In the genomic region with DNA sequence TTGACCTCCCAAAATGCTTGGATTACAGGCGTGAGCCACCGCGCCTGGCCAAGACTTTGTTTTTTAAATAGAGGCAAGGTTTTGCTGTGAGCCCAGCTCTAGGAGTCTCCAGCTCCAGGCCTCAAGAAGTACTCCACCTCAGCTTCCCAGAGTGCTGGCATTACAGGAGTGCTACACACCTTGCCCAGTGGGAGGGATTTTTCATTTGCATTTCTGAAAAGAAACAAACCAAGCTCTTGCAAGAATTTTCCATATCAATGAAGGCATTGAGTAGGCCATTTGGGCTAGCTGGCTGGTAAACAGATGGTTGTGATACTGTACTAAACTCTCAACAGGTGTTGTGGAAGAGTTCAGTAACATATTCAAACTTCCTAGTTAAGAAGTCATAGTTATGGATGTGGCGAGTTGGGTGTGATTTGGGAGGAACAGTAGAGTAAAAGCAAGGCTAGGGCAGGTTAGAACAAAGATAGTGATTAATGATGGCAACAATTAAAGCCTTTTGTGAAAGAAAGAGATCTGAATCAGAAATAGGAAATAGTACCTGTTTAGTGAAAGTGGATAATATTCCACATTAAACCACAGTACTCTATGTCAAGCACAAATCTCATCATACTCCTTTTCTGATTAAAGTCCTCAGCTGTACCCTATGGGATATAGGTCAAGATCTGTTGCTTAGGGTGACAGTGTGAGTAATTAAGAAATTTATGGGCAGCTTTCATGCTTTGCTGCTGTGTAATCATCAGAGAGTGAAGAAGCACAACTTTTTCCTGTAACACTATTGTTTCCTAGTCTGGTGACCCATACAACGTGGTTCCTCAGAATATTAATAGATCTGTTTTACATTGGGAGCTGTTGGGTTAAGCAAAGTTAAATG, we compare ENCODE assay signal across 12 cellular contexts. TPM values are rescaled to one million over a fixed set of nuclear protein-coding genes. Genes with fewer than 3 reads are reported as not detected.
DNase-seq lines count a peak whose midpoint lies in the region; ATAC-seq and TF ChIP-seq lines count a peak whose summit lies in the region.
"Had no signal": no experiment of that assay in that cellular context is flagged by ENCODE, and none has a peak within 500 bp of the region (broad histone marks: within the 10 kb centered on the region; RNA-seq: fewer than 3 reads in every experiment).

No MANE protein-coding gene starts in this region.

- H3K4me1 ChIP-seq in mammary epithelial cell (ENCODE audit: insufficient read depth, low read length) (peaks cover 9% of the 10 kb centered on the region), breast epithelium (no peaks in the 10 kb centered on the region), esophagus (ENCODE audit: control insufficient read depth in 2 of 2, insufficient read depth in 2 of 2, low read length in 1 of 2) (no peaks in the 10 kb centered on the region)

- no peak overlapping the region for H2AFZ ChIP-seq in mammary epithelial cell (ENCODE audit: low read depth, low read length)

- H3K36me3 ChIP-seq in mammary epithelial cell (ENCODE audit: insufficient read depth, low read length) (peaks cover 62% of the 10 kb centered on the region), breast epithelium (no peaks in the 10 kb centered on the region), esophagus (ENCODE audit: control insufficient read depth in 2 of 2, insufficient read depth in 2 of 2, low read length in 1 of 2) (peaks cover 12 to 18% of the 10 kb centered on the region in 2 donors)

- peak overlapping the region; percentile 41 to 60 for H3K27ac Mint-ChIP-seq in T-cell
- H3K27ac Mint-ChIP-seq in stimulated activated naive CD8-positive, alpha-beta T cell treated with anti-CD3 and anti-CD28 coated beads, Interleukin-15, amount 100 ng/mL, for 72 hours, result peak overlapping the region in 1 of 2 donors; percentile 80

- H3K79me2 ChIP-seq in mammary epithelial cell (ENCODE audit: insufficient read depth, low read length), result peaks cover 78% of the 10 kb centered on the region

- 79% methylated on average over 5 of the region's 5 CpGs for WGBS in mammary epithelial cell (ENCODE audit: low coverage, missing lambda C conversion rate)
- 72 to 82% methylated on average over 5 of the region's 5 CpGs for whole genome bisulfite sequencing in esophagus, 2 donors

- dilution Hi-C loops in mammary epithelial cell (cut with HindIII; ENCODE audit: low sequenced_read_pairs), result loop anchor here (5.0 kb wide), 1 partner anchor 81 kb away; no protein-coding TSS in a partner anchor

- peaks cover 51% of the 10 kb centered on the region for H3K36me3 Mint-ChIP-seq in T-cell

- peaks cover 22 to 44% (median 39%) of the 10 kb centered on the region in 3 donors for H3K4me1 Mint-ChIP-seq in T-cell
- peaks cover 48% of the 10 kb centered on the region for H3K4me1 Mint-ChIP-seq in stimulated activated naive CD8-positive, alpha-beta T cell treated with anti-CD3 and anti-CD28 coated beads, Interleukin-15, amount 100 ng/mL, for 72 hours

- TF ChIP-seq POLR2A in breast epithelium (IDR thresholded peaks at IDR 0.05), result no peak

- no TSS peak for BruUV-seq in mammary epithelial cell (replicated peaks; lab: Mats Ljungman, UMichigan)

- peaks cover 4% of the 10 kb centered on the region for H4K20me1 ChIP-seq in mammary epithelial cell (ENCODE audit: insufficient read depth, low read length)

- H3K27me3 ChIP-seq in mammary epithelial cell (ENCODE audit: insufficient read depth, low read length) (no peaks in the 10 kb centered on the region), breast epithelium (no peaks in the 10 kb centered on the region), esophagus (ENCODE audit: control insufficient read depth in 1 of 2, insufficient read depth in 2 of 2, low read length in 2 of 2) (no peaks in the 10 kb centered on the region)
- H3K27me3 ChIP-seq: testis had no signal

- in situ Hi-C loops in mammary epithelial cell (cut with MboI; ENCODE audit: low sequenced_read_pairs in 2 of 2), result no loop called here

- POLR2A ChIA-PET in T-cell (lab: Charles Lee), result interaction anchor here (0.5 to 0.6 kb wide), 2 partner anchors 16 to 18 kb away, joined by 4 to 9 read pairs; no protein-coding TSS in a partner anchor

- H3K27ac ChIP-seq in mammary epithelial cell (ENCODE audit: insufficient read depth, low read depth, low read length) (no peak overlapping the region), breast epithelium (no peak overlapping the region), esophagus (ENCODE audit: low read depth in 2 of 2, low read length in 1 of 2) (peak overlapping the region; percentile 18 to 54)
- H3K27ac ChIP-seq: testis had no signal

- no peak overlapping the region for H3K9ac ChIP-seq in mammary epithelial cell (ENCODE audit: insufficient read depth, low read length)

- TF ChIP-seq CTCF in mammary epithelial cell (conservative IDR thresholded peaks at IDR 0.05 in 1 of 2, IDR thresholded peaks at IDR 0.05 in 1 of 2; ENCODE audit: extremely low read depth in 1 of 2, insufficient read depth in 1 of 2, low read depth in 1 of 2, low read length in 2 of 2) (no peak), breast epithelium (IDR thresholded peaks at IDR 0.05) (no peak)

- ATAC-seq in T-cell (replicated peaks in 1 of 4) (no peak), HG03342 (IDR thresholded peaks at IDR 0.05; ENCODE audit: unreplicated experiment) (no peak), GM21529 (IDR thresholded peaks at IDR 0.05; ENCODE audit: unreplicated experiment) (no peak)
- no peak for ATAC-seq in stimulated activated naive CD8-positive, alpha-beta T cell treated with anti-CD3 and anti-CD28 coated beads, Interleukin-15, amount 100 ng/mL, for 72 hours

- no peaks in the 10 kb centered on the region for H3K27me3 Mint-ChIP-seq in T-cell
- no peaks in the 10 kb centered on the region for H3K27me3 Mint-ChIP-seq in stimulated activated naive CD8-positive, alpha-beta T cell treated with anti-CD3 and anti-CD28 coated beads, Interleukin-15, amount 100 ng/mL, for 72 hours

- no peak overlapping the region for H3K4me3 Mint-ChIP-seq in T-cell
- peak overlapping the region; percentile 31 to 38 for H3K4me3 Mint-ChIP-seq in stimulated activated naive CD8-positive, alpha-beta T cell treated with anti-CD3 and anti-CD28 coated beads, Interleukin-15, amount 100 ng/mL, for 72 hours

- H3K4me3 ChIP-seq in mammary epithelial cell (replicated peaks in 1 of 3; ENCODE audit: insufficient read depth in 1 of 3, low read depth in 2 of 3, low read length in 3 of 3), result no peak overlapping the region
- no peak overlapping the region for H3K4me3 ChIP-seq in breast epithelium
- no peak overlapping the region for H3K4me3 ChIP-seq in esophagus (ENCODE audit: low read depth in 1 of 2, low read length in 2 of 2)
- H3K4me3 ChIP-seq: testis had no signal

- H3K9me3 ChIP-seq in mammary epithelial cell (replicated peaks; ENCODE audit: insufficient read depth, low read length) (no peaks in the 10 kb centered on the region), breast epithelium (no peaks in the 10 kb centered on the region), esophagus (ENCODE audit: control insufficient read depth in 2 of 2, insufficient read depth in 1 of 2, low read depth in 1 of 2, low read length in 1 of 2) (no peaks in the 10 kb centered on the region)
- H3K9me3 ChIP-seq: testis had no signal

- H3K4me2 ChIP-seq in mammary epithelial cell (ENCODE audit: insufficient read depth, low read depth, low read length), result no peak overlapping the region

- CTCF ChIA-PET in mammary epithelial cell (lab: Charles Lee; ENCODE audit: low non-redundant PET), result no interaction called here
- CTCF ChIA-PET in T-cell (lab: Charles Lee), result interaction anchor here in 1 of 2 donors (0.6 kb wide), 1 partner anchor 114 kb away, joined by 3 read pairs; no protein-coding TSS in a partner anchor

- no peaks in the 10 kb centered on the region for H3K9me3 Mint-ChIP-seq in T-cell
- no peaks in the 10 kb centered on the region for H3K9me3 Mint-ChIP-seq in stimulated activated naive CD8-positive, alpha-beta T cell treated with anti-CD3 and anti-CD28 coated beads, Interleukin-15, amount 100 ng/mL, for 72 hours

- peak; percentile 37 for DNase-seq in mammary epithelial cell
- DNase-seq in breast epithelium (ENCODE audit: low spot score in 2 of 2), result no peak
- no peak for DNase-seq in T-cell
- no peak for DNase-seq in stimulated activated naive CD8-positive, alpha-beta T cell treated with anti-CD3 and anti-CD28 coated beads, Interleukin-15, amount 100 ng/mL, for 72 hours
- DNase-seq in NCI-H187 treated with DMSO at 0.1 percent for 48 hours (lab: John Stamatoyannopoulos, UW), result no peak
- DNase-seq: dermis blood vessel endothelial cell, IMR-90, SHP77, testis had no signal

- intact Hi-C loops in mammary epithelial cell (cut with micrococcal nuclease), result no loop called here
- intact Hi-C loops in breast epithelium (cut with DNase I; ENCODE audit: low total_unique reads), result no loop called here

RNA-seq across cellular contexts. Expression of a gene that starts 10.7 kb away (rescaled TPM):
- total RNA-seq in mammary epithelial cell, result 10 to 100 TPM; 62.8 to 63.5 TPM
- 41.2 TPM for polyA plus RNA-seq in mammary epithelial cell
- polyA minus RNA-seq in mammary epithelial cell, result 39.6 TPM
- total RNA-seq in breast epithelium, result 10 to 100 TPM; 34.7 to 35.1 (median 34.8) TPM
- 10 to 100 TPM; 62.7 to 79.8 (median 72.7) TPM for total RNA-seq in T-cell
- polyA plus RNA-seq in esophagus, result 10 to 100 TPM; 11.7 to 18.2 TPM

RNA-seq across cellular contexts. Expression of a gene that starts 24.4 kb away (rescaled TPM):
- 100 to 1,000 TPM; 204 to 259 TPM for total RNA-seq in mammary epithelial cell
- polyA plus RNA-seq in mammary epithelial cell, result 688 TPM
- 433 TPM for polyA minus RNA-seq in mammary epithelial cell
- 100 to 1,000 TPM; 299 to 582 (median 393) TPM for total RNA-seq in breast epithelium
- 100 to 1,000 TPM in 3 of 5 donors, 10 to 100 TPM in 2; 95.3 to 120 (median 101) TPM for total RNA-seq in T-cell
- 100 to 1,000 TPM; 545 to 814 TPM for polyA plus RNA-seq in esophagus

Comparison
In these comparisons a context has a peak if more than half of its experiments do, and no peak if none do; other contexts are left out.
1. H3K27ac ChIP-seq: peak in esophagus (2 of 2); none in mammary epithelial cell (single experiment) and breast epithelium (0 of 2).
2. H3K4me3 Mint-ChIP-seq: peak in stimulated activated naive CD8-positive, alpha-beta T cell treated with anti-CD3 and anti-CD28 coated beads, Interleukin-15, amount 100 ng/mL, for 72 hours (2 of 2); none in T-cell (0 of 3).